Comparison of ENCODE assay signal across 9 cellular contexts in the genomic region with DNA sequence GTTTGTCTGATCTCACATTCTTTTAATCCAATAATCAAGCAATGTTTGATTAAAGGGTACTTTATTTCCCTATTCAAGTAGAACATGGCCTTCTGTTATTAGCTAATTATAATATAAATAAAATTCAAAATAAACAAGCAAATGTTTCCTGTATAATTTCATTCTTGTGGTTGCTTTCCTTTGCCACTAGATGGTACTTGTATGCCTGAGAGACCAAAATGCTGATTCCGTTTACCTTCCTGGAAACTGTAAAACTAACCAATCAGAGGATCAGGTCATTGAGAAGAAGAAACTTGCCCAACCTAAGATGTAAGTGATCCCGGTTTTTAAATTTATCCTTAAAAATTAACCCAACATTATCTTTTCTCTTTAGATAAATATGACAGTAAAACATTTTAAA. TPM values are rescaled to one million over a fixed set of nuclear protein-coding genes. Genes with fewer than 3 reads are reported as not detected.
DNase-seq lines count a peak whose midpoint lies in the region; ATAC-seq and TF ChIP-seq lines count a peak whose summit lies in the region.
"Had no signal": no experiment of that assay in that cellular context is flagged by ENCODE, and none has a peak within 500 bp of the region (broad histone marks: within the 10 kb centered on the region; RNA-seq: fewer than 3 reads in every experiment).

No MANE protein-coding gene starts in this region.

- H3K4me1 Mint-ChIP-seq in activated T-helper 17 cell treated with anti-CD3 and anti-CD28 coated beads, Interleukin-2, amount 50 U/mL, for 72 hours: no peaks in the 10 kb centered on the region
- H3K4me1 Mint-ChIP-seq in nephron progenitor cell: peaks cover 27% of the 10 kb centered on the region

- no peaks in the 10 kb centered on the region for H3K9me3 Mint-ChIP-seq in activated T-helper 17 cell treated with anti-CD3 and anti-CD28 coated beads, Interleukin-2, amount 50 U/mL, for 72 hours
- H3K9me3 Mint-ChIP-seq in nephron progenitor cell: peaks cover 13% of the 10 kb centered on the region

- no peaks in the 10 kb centered on the region for H3K36me3 Mint-ChIP-seq in activated T-helper 17 cell treated with anti-CD3 and anti-CD28 coated beads, Interleukin-2, amount 50 U/mL, for 72 hours (ENCODE audit: low read depth)
- H3K36me3 Mint-ChIP-seq in nephron progenitor cell (ENCODE audit: low read depth): no peaks in the 10 kb centered on the region

- H3K27me3 Mint-ChIP-seq in activated T-helper 17 cell treated with anti-CD3 and anti-CD28 coated beads, Interleukin-2, amount 50 U/mL, for 72 hours: peaks cover 11% of the 10 kb centered on the region
- peaks cover 4% of the 10 kb centered on the region for H3K27me3 Mint-ChIP-seq in nephron progenitor cell (ENCODE audit: low read depth, poor library complexity)

- H3K27ac Mint-ChIP-seq in activated T-helper 17 cell treated with anti-CD3 and anti-CD28 coated beads, Interleukin-2, amount 50 U/mL, for 72 hours: no peak overlapping the region
- H3K27ac Mint-ChIP-seq in nephron progenitor cell: no peak overlapping the region

- DNase-seq in DMS114 treated with DMSO at 0.1 percent for 48 hours (lab: John Stamatoyannopoulos, UW; ENCODE audit: unreplicated experiment) (peak; percentile 5), left kidney (ENCODE audit: low read depth, low spot score) (peak; percentile 44), glomerular visceral epithelial cell (ENCODE audit: extremely low spot score) (no peak), NCI-H146 (lab: John Stamatoyannopoulos, UW) (no peak), nephron progenitor cell (no peak)

- peak overlapping the region; percentile 36 for H3K4me3 Mint-ChIP-seq in activated T-helper 17 cell treated with anti-CD3 and anti-CD28 coated beads, Interleukin-2, amount 50 U/mL, for 72 hours
- no peak overlapping the region for H3K4me3 Mint-ChIP-seq in nephron progenitor cell

- no peak for TF ChIP-seq CTCF in nephron progenitor cell (IDR thresholded peaks at IDR 0.05)

- ATAC-seq in HG03159 (IDR thresholded peaks at IDR 0.05; ENCODE audit: unreplicated experiment): peak; percentile 68
- no peak for ATAC-seq in activated T-helper 17 cell treated with anti-CD3 and anti-CD28 coated beads, Interleukin-2, amount 50 U/mL, for 72 hours (replicated peaks)
- ATAC-seq in GM21515 (IDR thresholded peaks at IDR 0.05; ENCODE audit: unreplicated experiment): no peak

RNA-seq across cellular contexts. Expression of gene ABCA5, which starts 8.1 kb away (rescaled TPM):
- 10 to 100 TPM; 17.1 to 77.9 TPM for total RNA-seq in activated T-helper 17 cell treated with anti-CD3 and anti-CD28 coated beads, Interleukin-2, amount 50 U/mL, for 72 hours
- total RNA-seq: M059J had no signal

Comparison
In these comparisons a context has a peak if more than half of its experiments do, and no peak if none do; other contexts are left out.
1. DNase-seq: peak in DMS114 treated with DMSO at 0.1 percent for 48 hours (single experiment) and left kidney (single experiment); none in glomerular visceral epithelial cell (single experiment), NCI-H146 (single experiment) and nephron progenitor cell (single experiment).